ENCODE assay signal across 14 cellular contexts in genomic region chr1:113429461-113430153, GRCh38. TPM values are rescaled to one million over a fixed set of nuclear protein-coding genes. Genes with fewer than 3 reads are reported as not detected.
A peak's percentile ranks its signal among the peaks of the same experiment; 100 is the strongest.
DNase-seq lines count a peak whose midpoint lies in the region; ATAC-seq, FAIRE-seq and TF ChIP-seq lines count a peak whose summit lies in the region.
"Had no signal": no experiment of that assay in that cellular context is flagged by ENCODE, and none has a peak within 500 bp of the region (broad histone marks: within the 10 kb centered on the region; RNA-seq: fewer than 3 reads in every experiment).

No MANE protein-coding gene starts in this region.

- H3K18ac ChIP-seq in mesenchymal stem cell (ENCODE audit: low read depth in 1 of 2, low read length in 2 of 2) = no peak overlapping the region

- peak overlapping the region; percentile 13 for H4K8ac ChIP-seq in mesenchymal stem cell (ENCODE audit: low read length)

- H3K4me2 ChIP-seq in mesenchymal stem cell (ENCODE audit: low read length, poor library complexity, severe bottlenecking) = no peak overlapping the region

- H3K27ac ChIP-seq in mesenchymal stem cell (ENCODE audit: low read length, poor library complexity, severe bottlenecking) (no peak overlapping the region), lower lobe of right lung (no peak overlapping the region)
- H3K27ac ChIP-seq: colonic mucosa, gastrocnemius medialis, ovary, vagina had no signal

- DNase-seq in GM12892 (ENCODE audit: insufficient read length) (no peak), MG63 (peak; percentile 9), choroid plexus epithelial cell (ENCODE audit: low read depth) (peak; percentile 49), mesenchymal stem cell (peak; percentile 15), NOMO-1 (lab: John Stamatoyannopoulos, UW; ENCODE audit: unreplicated experiment in 2 of 2) (no peak), lower lobe of right lung (no peak), inferior parietal cortex (ENCODE audit: extremely low spot score) (no peak)
- DNase-seq: activated T-cell treated with anti-CD3 and anti-CD28 coated beads, Interleukin-2, amount 50 U/mL, for 48 hours; colonic mucosa; gastrocnemius medialis; HFFc6; left ventricle myocardium superior; ovary had no signal

- H2BK12ac ChIP-seq in mesenchymal stem cell (ENCODE audit: low read length in 2 of 2) = no peak overlapping the region

- TF ChIP-seq POLR2A in GM12892 (IDR thresholded peaks at IDR 0.05; ENCODE audit: low read depth, low read length) = no peak

- no peak overlapping the region for H3K4ac ChIP-seq in mesenchymal stem cell (ENCODE audit: low read depth in 1 of 2, low read length in 2 of 2)

- 95% methylated on average over 3 of the region's 3 CpGs for WGBS in mesenchymal stem cell

- no peak overlapping the region for H3K23ac ChIP-seq in mesenchymal stem cell (ENCODE audit: low read length in 2 of 2)

- H3K36me3 ChIP-seq in MG63 (peaks cover 8% of the 10 kb centered on the region), mesenchymal stem cell (ENCODE audit: control insufficient read depth in 1 of 2, insufficient read depth in 2 of 2, low read depth in 1 of 2, low read length in 2 of 2) (no peaks in the 10 kb centered on the region), lower lobe of right lung (no peaks in the 10 kb centered on the region)
- H3K36me3 ChIP-seq: colonic mucosa, gastrocnemius medialis, ovary, vagina had no signal

- H4K91ac ChIP-seq in mesenchymal stem cell (ENCODE audit: low read length) = no peak overlapping the region

- H3K27me3 ChIP-seq in MG63 (no peaks in the 10 kb centered on the region), mesenchymal stem cell (ENCODE audit: control insufficient read depth in 1 of 2, insufficient read depth in 1 of 2, low read length in 2 of 2) (no peaks in the 10 kb centered on the region), lower lobe of right lung (ENCODE audit: low read depth) (no peaks in the 10 kb centered on the region)
- H3K27me3 ChIP-seq: colonic mucosa, gastrocnemius medialis, ovary, vagina had no signal

- peaks cover 6% of the 10 kb centered on the region for H3K9me3 ChIP-seq in MG63
- H3K9me3 ChIP-seq in mesenchymal stem cell (ENCODE audit: control insufficient read depth, low read length) = peaks cover 9% of the 10 kb centered on the region
- H3K9me3 ChIP-seq in lower lobe of right lung = no peaks in the 10 kb centered on the region
- H3K9me3 ChIP-seq: colonic mucosa, gastrocnemius medialis, ovary, vagina had no signal

- no peak for TF ChIP-seq CTCF in choroid plexus epithelial cell (conservative IDR thresholded peaks at IDR 0.05; ENCODE audit: low read depth, low read length)
- TF ChIP-seq CTCF in lower lobe of right lung (IDR thresholded peaks at IDR 0.05) = no peak

- no peak overlapping the region for H2BK15ac ChIP-seq in mesenchymal stem cell (ENCODE audit: low read depth, poor library complexity, severe bottlenecking)

- H3K79me1 ChIP-seq in mesenchymal stem cell (replicated peaks; ENCODE audit: low read length, poor library complexity, severe bottlenecking) = peaks cover 15% of the 10 kb centered on the region

- ATAC-seq in lower lobe of right lung = no peak
- ATAC-seq: gastrocnemius medialis, left ventricle myocardium superior had no signal

- H3K4me1 ChIP-seq in mesenchymal stem cell (ENCODE audit: control insufficient read depth, insufficient read depth, low read depth, low read length) (no peaks in the 10 kb centered on the region), lower lobe of right lung (peaks cover 12% of the 10 kb centered on the region)
- H3K4me1 ChIP-seq: colonic mucosa, gastrocnemius medialis had no signal

- H2BK5ac ChIP-seq in mesenchymal stem cell (ENCODE audit: low read depth, low read length, poor library complexity, severe bottlenecking) = no peak overlapping the region

- no peak overlapping the region for H3K9ac ChIP-seq in mesenchymal stem cell (ENCODE audit: low read length)

- no peak overlapping the region for H3K4me3 ChIP-seq in MG63
- H3K4me3 ChIP-seq in choroid plexus epithelial cell (ENCODE audit: low read depth, low read length) = no peak overlapping the region
- H3K4me3 ChIP-seq in mesenchymal stem cell (ENCODE audit: insufficient read depth in 1 of 2, low read depth in 1 of 2, low read length in 2 of 2) = no peak overlapping the region
- H3K4me3 ChIP-seq in lower lobe of right lung = no peak overlapping the region
- H3K4me3 ChIP-seq: colonic mucosa, gastrocnemius medialis, ovary, vagina had no signal

- H2AK5ac ChIP-seq in mesenchymal stem cell (ENCODE audit: low read length, severe bottlenecking) = no peak overlapping the region

- FAIRE-seq in GM12892 (lab: Jason Lieb, UNC) = peak; percentile 24

- intact Hi-C loops in lower lobe of right lung (cut with DNase I) = no loop called here

- H2AFZ ChIP-seq in mesenchymal stem cell (ENCODE audit: low read depth, low read length) = no peak overlapping the region

- no peak overlapping the region for H3K14ac ChIP-seq in mesenchymal stem cell (ENCODE audit: low read length in 2 of 2)

- H2BK120ac ChIP-seq in mesenchymal stem cell (ENCODE audit: low read depth, low read length) = no peak overlapping the region

RNA-seq across cellular contexts. Expression of gene MAGI3, which starts 39.3 kb away (rescaled TPM):
- polyA plus RNA-seq in GM12892 (2012; ENCODE audit: missing spikeins) = 2.4 TPM
- 8.3 and 11.2 TPM in 2 replicates for total RNA-seq in MG63 (2014; rRNA removed; shearing (Covaris generic); ENCODE audit: low replicate concordance)
- 2.7 TPM for polyA plus RNA-seq in mesenchymal stem cell (2013, experiment 1 of 2)
- 2.6 TPM for polyA plus RNA-seq in mesenchymal stem cell (2013, experiment 2 of 2)
- total RNA-seq in lower lobe of right lung = 69.9 TPM

Comparison
In these comparisons a context has a peak if more than half of its experiments do, and no peak if none do; other contexts are left out.
1. DNase-seq: peak in MG63 (single experiment), choroid plexus epithelial cell (single experiment) and mesenchymal stem cell (single experiment); none in GM12892 (single experiment), NOMO-1 (0 of 2), lower lobe of right lung (single experiment) and inferior parietal cortex (single experiment).